1 cellular context compared by ENCODE assay signal in the genomic region with DNA sequence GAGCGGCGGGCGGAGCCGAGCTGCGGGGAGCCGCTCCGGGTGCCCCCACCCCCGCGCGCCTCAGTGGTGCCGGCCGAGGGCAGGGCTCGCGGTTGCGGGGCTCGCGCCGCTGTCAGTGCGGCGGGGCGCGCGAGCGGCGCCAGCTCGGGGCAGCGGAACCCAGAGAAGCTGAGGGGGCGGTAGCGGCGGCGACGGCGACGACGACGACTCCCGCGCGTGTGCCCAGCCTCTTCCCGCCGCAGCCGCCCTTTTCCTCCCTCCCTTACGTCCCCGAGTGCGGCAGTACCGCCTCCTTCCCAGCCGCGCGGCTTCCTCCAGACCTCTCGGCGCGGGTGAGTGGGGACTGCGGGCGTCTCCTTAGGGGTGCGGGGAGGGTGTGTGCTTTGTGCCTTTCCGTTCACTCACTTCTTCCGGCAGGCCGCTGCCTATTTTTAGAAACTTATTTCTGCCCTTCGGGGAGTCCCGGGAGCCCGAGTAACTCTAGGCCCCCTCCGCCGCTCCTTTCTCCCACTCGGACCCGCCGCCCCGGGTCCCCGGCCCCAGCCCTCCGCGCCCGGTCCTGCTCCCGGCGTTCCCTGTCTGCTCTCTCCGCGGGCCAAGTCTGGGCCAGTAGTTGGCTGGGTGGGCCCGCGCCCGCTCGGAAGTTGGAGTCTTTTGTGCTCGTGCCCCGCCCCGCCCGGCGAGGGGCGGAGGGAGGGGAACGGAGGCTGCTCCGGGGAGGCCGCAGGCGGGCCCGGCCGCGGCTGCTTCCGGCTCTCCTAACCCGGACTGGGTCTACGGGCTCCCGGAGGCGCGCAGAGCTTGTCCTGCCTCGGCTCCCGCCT.
TF ChIP-seq lines count a peak whose summit lies in the region.

Gene RALY (plus strand): TSS at position 112 of the 824 bp plus-strand sequence. CDS start 78,164 bp downstream, outside the sequence.

TF ChIP-seq in GM12878, 131 proteins besides CTCF, POLR2A, EP300 and RAD21 (continued from another document):
- TF ChIP-seq, protein P1, sequence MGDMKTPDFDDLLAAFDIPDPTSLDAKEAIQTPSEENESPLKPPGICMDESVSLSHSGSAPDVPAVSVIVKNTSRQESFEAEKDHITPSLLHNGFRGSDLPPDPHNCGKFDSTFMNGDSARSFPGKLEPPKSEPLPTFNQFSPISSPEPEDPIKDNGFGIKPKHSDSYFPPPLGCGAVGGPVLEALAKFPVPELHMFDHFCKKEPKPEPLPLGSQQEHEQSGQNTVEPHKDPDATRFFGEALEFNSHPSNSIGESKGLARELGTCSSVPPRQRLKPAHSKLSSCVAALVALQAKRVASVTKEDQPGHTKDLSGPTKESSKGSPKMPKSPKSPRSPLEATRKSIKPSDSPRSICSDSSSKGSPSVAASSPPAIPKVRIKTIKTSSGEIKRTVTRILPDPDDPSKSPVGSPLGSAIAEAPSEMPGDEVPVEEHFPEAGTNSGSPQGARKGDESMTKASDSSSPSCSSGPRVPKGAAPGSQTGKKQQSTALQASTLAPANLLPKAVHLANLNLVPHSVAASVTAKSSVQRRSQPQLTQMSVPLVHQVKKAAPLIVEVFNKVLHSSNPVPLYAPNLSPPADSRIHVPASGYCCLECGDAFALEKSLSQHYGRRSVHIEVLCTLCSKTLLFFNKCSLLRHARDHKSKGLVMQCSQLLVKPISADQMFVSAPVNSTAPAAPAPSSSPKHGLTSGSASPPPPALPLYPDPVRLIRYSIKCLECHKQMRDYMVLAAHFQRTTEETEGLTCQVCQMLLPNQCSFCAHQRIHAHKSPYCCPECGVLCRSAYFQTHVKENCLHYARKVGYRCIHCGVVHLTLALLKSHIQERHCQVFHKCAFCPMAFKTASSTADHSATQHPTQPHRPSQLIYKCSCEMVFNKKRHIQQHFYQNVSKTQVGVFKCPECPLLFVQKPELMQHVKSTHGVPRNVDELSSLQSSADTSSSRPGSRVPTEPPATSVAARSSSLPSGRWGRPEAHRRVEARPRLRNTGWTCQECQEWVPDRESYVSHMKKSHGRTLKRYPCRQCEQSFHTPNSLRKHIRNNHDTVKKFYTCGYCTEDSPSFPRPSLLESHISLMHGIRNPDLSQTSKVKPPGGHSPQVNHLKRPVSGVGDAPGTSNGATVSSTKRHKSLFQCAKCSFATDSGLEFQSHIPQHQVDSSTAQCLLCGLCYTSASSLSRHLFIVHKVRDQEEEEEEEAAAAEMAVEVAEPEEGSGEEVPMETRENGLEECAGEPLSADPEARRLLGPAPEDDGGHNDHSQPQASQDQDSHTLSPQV (IDR thresholded peaks at IDR 0.05): 0 out of 2 replicates have a peak, but pooled peaks have one; percentile 71
- TF ChIP-seq, protein P2, sequence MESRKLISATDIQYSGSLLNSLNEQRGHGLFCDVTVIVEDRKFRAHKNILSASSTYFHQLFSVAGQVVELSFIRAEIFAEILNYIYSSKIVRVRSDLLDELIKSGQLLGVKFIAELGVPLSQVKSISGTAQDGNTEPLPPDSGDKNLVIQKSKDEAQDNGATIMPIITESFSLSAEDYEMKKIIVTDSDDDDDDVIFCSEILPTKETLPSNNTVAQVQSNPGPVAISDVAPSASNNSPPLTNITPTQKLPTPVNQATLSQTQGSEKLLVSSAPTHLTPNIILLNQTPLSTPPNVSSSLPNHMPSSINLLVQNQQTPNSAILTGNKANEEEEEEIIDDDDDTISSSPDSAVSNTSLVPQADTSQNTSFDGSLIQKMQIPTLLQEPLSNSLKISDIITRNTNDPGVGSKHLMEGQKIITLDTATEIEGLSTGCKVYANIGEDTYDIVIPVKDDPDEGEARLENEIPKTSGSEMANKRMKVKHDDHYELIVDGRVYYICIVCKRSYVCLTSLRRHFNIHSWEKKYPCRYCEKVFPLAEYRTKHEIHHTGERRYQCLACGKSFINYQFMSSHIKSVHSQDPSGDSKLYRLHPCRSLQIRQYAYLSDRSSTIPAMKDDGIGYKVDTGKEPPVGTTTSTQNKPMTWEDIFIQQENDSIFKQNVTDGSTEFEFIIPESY (IDR thresholded peaks at IDR 0.05): no peak
- TF ChIP-seq MEF2B (IDR thresholded peaks at IDR 0.05; ENCODE audit: partially characterized antibody, poor library complexity, severe bottlenecking) (peak; percentile 55), SRF (IDR thresholded peaks at IDR 0.05; ENCODE audit: low read depth in 2 of 2, low read length in 2 of 2) (peak; percentile 44 to 50; a peak in 2 of 4 replicates), HCFC1 (IDR thresholded peaks at IDR 0.05; ENCODE audit: low read length) (no peak), KAT2A (conservative IDR thresholded peaks at IDR 0.05; ENCODE audit: control insufficient read depth, low read depth, low read length) (no peak), CEBPZ (IDR thresholded peaks at IDR 0.05; ENCODE audit: low read depth, low read length) (no peak; the same call in 1 of the 2 replicates), CHD2 (IDR thresholded peaks at IDR 0.05; ENCODE audit: borderline replicate concordance, low read depth, low read length) (no peak), MEF2A (IDR thresholded peaks at IDR 0.05; ENCODE audit: insufficient read depth, low read depth, low read length) (peak; percentile 12; the same call in 1 of the 2 replicates), RB1 (IDR thresholded peaks at IDR 0.05; ENCODE audit: borderline replicate concordance) (no peak; the same call in 1 of the 2 replicates), NRF1 (conservative IDR thresholded peaks at IDR 0.05; ENCODE audit: low read depth, low read length) (0 out of 2 replicates have a peak, but pooled peaks have one; percentile 11), DPF2 (IDR thresholded peaks at IDR 0.05) (peak; percentile 89), SP1 (IDR thresholded peaks at IDR 0.05; ENCODE audit: low read depth, low read length) (no peak), POLR2AphosphoS2 (IDR thresholded peaks at IDR 0.05; ENCODE audit: low read depth, low read length) (peak; percentile 90)
- TF ChIP-seq, protein P3, sequence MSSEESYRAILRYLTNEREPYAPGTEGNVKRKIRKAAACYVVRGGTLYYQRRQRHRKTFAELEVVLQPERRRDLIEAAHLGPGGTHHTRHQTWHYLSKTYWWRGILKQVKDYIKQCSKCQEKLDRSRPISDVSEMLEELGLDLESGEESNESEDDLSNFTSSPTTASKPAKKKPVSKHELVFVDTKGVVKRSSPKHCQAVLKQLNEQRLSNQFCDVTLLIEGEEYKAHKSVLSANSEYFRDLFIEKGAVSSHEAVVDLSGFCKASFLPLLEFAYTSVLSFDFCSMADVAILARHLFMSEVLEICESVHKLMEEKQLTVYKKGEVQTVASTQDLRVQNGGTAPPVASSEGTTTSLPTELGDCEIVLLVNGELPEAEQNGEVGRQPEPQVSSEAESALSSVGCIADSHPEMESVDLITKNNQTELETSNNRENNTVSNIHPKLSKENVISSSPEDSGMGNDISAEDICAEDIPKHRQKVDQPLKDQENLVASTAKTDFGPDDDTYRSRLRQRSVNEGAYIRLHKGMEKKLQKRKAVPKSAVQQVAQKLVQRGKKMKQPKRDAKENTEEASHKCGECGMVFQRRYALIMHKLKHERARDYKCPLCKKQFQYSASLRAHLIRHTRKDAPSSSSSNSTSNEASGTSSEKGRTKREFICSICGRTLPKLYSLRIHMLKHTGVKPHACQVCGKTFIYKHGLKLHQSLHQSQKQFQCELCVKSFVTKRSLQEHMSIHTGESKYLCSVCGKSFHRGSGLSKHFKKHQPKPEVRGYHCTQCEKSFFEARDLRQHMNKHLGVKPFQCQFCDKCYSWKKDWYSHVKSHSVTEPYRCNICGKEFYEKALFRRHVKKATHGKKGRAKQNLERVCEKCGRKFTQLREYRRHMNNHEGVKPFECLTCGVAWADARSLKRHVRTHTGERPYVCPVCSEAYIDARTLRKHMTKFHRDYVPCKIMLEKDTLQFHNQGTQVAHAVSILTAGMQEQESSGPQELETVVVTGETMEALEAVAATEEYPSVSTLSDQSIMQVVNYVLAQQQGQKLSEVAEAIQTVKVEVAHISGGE (CRISPR knock-in tag; IDR thresholded peaks at IDR 0.05): no peak
